ENCODE assay signal across 33 cellular contexts in the genomic region with DNA sequence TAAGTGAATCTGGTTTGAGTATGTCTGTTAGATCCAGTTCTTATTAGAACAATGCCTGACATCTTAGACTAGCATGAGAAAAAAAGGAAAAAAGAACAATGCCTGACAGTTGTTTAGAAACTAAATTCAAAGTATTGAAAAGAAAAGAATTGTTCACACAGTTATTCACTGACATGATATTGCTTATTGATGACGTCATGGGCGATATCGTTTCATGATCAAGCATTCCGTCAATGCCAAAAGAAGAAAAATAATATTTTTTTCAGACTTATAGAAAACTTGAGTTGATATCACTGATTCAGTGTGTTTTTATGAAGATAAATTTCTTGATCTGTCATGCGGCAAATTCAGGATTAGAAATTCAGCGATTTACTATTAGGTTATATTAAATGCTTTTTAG.
"Had no signal": no experiment of that assay in that cellular context is flagged by ENCODE, and none has a peak within 500 bp of the region (broad histone marks: within the 10 kb centered on the region; RNA-seq: fewer than 3 reads in every experiment).

No MANE protein-coding gene starts in this region.

- FAIRE-seq: astrocyte, bronchial epithelial cell had no signal

- H3K4me3 ChIP-seq: adrenal gland, ascending aorta, body of pancreas, breast epithelium, cardiac muscle cell had no signal

- H3K27ac ChIP-seq: adrenal gland, ascending aorta, body of pancreas, brain microvascular endothelial cell, breast epithelium, cardiac muscle cell had no signal

- H3K9me3 ChIP-seq: adrenal gland, ascending aorta, body of pancreas, breast epithelium had no signal

- DNase-seq: activated effector memory CD4-positive, alpha-beta T cell treated with anti-CD3 and anti-CD28 coated beads, Interleukin-2, amount 50 U/mL, for 16 hours; activated effector memory CD4-positive, alpha-beta T cell treated with Interleukin-2 at 50 U/mL for 16 hours; activated gamma-delta T cell; activated gamma-delta T cell treated with Interleukin-2 at 50 U/mL for 16 hours; activated naive CD4-positive, alpha-beta T cell; activated naive CD4-positive, alpha-beta T cell treated with anti-CD3 and anti-CD28 coated beads for 36 hours; activated naive CD4-positive, alpha-beta T cell treated with anti-CD3 and anti-CD28 coated beads, Interleukin-2, amount 10 ng/mL, durations not matched to agents 7 days and 5 days; activated naive CD4-positive, alpha-beta T cell treated with anti-CD3 and anti-CD28 coated beads, Interleukin-2, amount 50 U/mL, for 16 hours; activated naive CD4-positive, alpha-beta T cell treated with Interleukin-2 at 50 U/mL for 16 hours; activated naive CD8-positive, alpha-beta T cell treated with anti-CD3 and anti-CD28 coated beads for 36 hours; activated naive CD8-positive, alpha-beta T cell treated with anti-CD3 and anti-CD28 coated beads, Interleukin-2, amount 10 ng/mL, durations not matched to agents 7 days and 5 days; activated naive CD8-positive, alpha-beta T cell treated with anti-CD3 and anti-CD28 coated beads, Interleukin-2, amount 50 U/mL, for 24 hours; activated T-cell treated with anti-CD3 and anti-CD28 coated beads, Interleukin-2, amount 50 U/mL, for 24 hours; activated T-cell treated with anti-CD3 and anti-CD28 coated beads, Interleukin-2, amount 50 U/mL, for 4 hours; activated T-cell treated with anti-CD3 and anti-CD28 coated beads, Interleukin-2, amount 50 U/mL, for 48 hours; activated T-cell treated with anti-CD3 and anti-CD28 coated beads, Interleukin-2, amount 50 U/mL, for 72 hours; adrenal gland; amniotic stem cell; amygdala; anterior cingulate cortex; aorta; body of pancreas; brain microvascular endothelial cell; caudate nucleus; central memory CD4-positive, alpha-beta T cell; cerebellar nuclear complex had no signal

- H3K4me1 ChIP-seq: adrenal gland, ascending aorta, body of pancreas, breast epithelium had no signal

- H3K36me3 ChIP-seq: adrenal gland, ascending aorta, brain microvascular endothelial cell, breast epithelium, cardiac muscle cell had no signal

- H3K27me3 ChIP-seq: adrenal gland, ascending aorta, body of pancreas, brain microvascular endothelial cell, breast epithelium, cardiac muscle cell had no signal

- ATAC-seq: activated naive CD4-positive, alpha-beta T cell treated with anti-CD3 and anti-CD28 coated beads, Interleukin-2, amount 50 U/mL, for 72 hours; activated naive CD8-positive, alpha-beta T cell treated with anti-CD3 and anti-CD28 coated beads, Interleukin-2, amount 50 U/mL, for 24 hours; activated T-cell treated with anti-CD3 and anti-CD28 coated beads, Interleukin-2, amount 50 U/mL, for 4 hours; activated T-cell treated with anti-CD3 and anti-CD28 coated beads, Interleukin-2, amount 50 U/mL, for 72 hours; activated T-helper 17 cell treated with anti-CD3 and anti-CD28 coated beads, Interleukin-2, amount 50 U/mL, for 72 hours; body of pancreas had no signal
